In the genomic region with DNA sequence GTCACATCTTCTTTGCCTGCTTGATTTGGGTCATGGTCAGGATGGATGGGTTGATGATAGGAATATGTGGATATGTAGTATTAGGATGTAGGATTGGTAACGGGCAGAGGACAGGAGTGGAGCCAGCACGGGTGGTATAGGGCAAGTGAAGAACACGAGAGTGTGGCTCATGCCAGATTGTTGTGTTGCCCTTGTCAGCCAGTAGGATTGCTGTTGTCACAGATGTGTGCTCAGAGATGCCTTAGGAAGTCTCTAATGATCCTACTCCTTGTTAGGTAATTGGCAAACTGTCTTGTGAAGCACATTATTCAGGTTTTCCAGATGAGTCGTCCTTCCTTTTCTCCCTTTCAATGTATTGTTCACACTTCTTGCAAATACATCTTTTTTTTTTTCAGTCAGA, we compare ENCODE assay signal across 9 cellular contexts. TPM values are rescaled to one million over a fixed set of nuclear protein-coding genes. Genes with fewer than 3 reads are reported as not detected.
A peak's percentile ranks its signal among the peaks of the same experiment; 100 is the strongest.
DNase-seq lines count a peak whose midpoint lies in the region; ATAC-seq and TF ChIP-seq lines count a peak whose summit lies in the region.
"Had no signal": no experiment of that assay in that cellular context is flagged by ENCODE, and none has a peak within 500 bp of the region (broad histone marks: within the 10 kb centered on the region; RNA-seq: fewer than 3 reads in every experiment).

No MANE protein-coding gene starts in this region.

- peak; percentile 47 for ATAC-seq in GM21423 (IDR thresholded peaks at IDR 0.05; ENCODE audit: unreplicated experiment)
- ATAC-seq in HG03558 (IDR thresholded peaks at IDR 0.05; ENCODE audit: extremely low read depth, unreplicated experiment), result peak; percentile 41
- ATAC-seq in left ventricle myocardium superior, result peak; percentile 85

- DNase-seq in NCI-H1694 treated with DMSO at 0.1 percent for 48 hours (lab: John Stamatoyannopoulos, UW), result peak; percentile 33
- DNase-seq in NCI-H1694 (lab: John Stamatoyannopoulos, UW), result no peak
- no peak for DNase-seq in left ventricle myocardium superior
- no peak for DNase-seq in central memory CD4-positive, alpha-beta T cell
- DNase-seq in AG08396 (ENCODE audit: low spot score), result no peak

- TF ChIP-seq CTCF in VCaP (conservative IDR thresholded peaks at IDR 0.05), result peak; percentile 70

- intact Hi-C loops in left ventricle myocardium superior (cut with micrococcal nuclease), result loop anchor here (10.0 kb wide), 1 partner anchor 74 kb away; no protein-coding TSS in a partner anchor

- H3K27ac ChIP-seq in VCaP, result no peak overlapping the region
- H3K27ac ChIP-seq: BLaER1 had no signal

RNA-seq across cellular contexts. Expression of a gene that starts 5.5 kb away (rescaled TPM):
- 7.7 TPM for total RNA-seq in left ventricle myocardium superior

RNA-seq across cellular contexts. Expression of a gene that starts 27.0 kb away (rescaled TPM):
- 15.7 TPM for total RNA-seq in left ventricle myocardium superior
